In genomic region chr1:31509124-31510072, GRCh38 we compare ENCODE assay signal across 1 cellular context.
TF ChIP-seq lines count a peak whose summit lies in the region.

No MANE protein-coding gene starts in this region.

TF ChIP-seq in HepG2, 621 proteins besides CTCF, POLR2A, EP300 and RAD21 (continued from another document and continues in another):
- TF ChIP-seq, protein P1, sequence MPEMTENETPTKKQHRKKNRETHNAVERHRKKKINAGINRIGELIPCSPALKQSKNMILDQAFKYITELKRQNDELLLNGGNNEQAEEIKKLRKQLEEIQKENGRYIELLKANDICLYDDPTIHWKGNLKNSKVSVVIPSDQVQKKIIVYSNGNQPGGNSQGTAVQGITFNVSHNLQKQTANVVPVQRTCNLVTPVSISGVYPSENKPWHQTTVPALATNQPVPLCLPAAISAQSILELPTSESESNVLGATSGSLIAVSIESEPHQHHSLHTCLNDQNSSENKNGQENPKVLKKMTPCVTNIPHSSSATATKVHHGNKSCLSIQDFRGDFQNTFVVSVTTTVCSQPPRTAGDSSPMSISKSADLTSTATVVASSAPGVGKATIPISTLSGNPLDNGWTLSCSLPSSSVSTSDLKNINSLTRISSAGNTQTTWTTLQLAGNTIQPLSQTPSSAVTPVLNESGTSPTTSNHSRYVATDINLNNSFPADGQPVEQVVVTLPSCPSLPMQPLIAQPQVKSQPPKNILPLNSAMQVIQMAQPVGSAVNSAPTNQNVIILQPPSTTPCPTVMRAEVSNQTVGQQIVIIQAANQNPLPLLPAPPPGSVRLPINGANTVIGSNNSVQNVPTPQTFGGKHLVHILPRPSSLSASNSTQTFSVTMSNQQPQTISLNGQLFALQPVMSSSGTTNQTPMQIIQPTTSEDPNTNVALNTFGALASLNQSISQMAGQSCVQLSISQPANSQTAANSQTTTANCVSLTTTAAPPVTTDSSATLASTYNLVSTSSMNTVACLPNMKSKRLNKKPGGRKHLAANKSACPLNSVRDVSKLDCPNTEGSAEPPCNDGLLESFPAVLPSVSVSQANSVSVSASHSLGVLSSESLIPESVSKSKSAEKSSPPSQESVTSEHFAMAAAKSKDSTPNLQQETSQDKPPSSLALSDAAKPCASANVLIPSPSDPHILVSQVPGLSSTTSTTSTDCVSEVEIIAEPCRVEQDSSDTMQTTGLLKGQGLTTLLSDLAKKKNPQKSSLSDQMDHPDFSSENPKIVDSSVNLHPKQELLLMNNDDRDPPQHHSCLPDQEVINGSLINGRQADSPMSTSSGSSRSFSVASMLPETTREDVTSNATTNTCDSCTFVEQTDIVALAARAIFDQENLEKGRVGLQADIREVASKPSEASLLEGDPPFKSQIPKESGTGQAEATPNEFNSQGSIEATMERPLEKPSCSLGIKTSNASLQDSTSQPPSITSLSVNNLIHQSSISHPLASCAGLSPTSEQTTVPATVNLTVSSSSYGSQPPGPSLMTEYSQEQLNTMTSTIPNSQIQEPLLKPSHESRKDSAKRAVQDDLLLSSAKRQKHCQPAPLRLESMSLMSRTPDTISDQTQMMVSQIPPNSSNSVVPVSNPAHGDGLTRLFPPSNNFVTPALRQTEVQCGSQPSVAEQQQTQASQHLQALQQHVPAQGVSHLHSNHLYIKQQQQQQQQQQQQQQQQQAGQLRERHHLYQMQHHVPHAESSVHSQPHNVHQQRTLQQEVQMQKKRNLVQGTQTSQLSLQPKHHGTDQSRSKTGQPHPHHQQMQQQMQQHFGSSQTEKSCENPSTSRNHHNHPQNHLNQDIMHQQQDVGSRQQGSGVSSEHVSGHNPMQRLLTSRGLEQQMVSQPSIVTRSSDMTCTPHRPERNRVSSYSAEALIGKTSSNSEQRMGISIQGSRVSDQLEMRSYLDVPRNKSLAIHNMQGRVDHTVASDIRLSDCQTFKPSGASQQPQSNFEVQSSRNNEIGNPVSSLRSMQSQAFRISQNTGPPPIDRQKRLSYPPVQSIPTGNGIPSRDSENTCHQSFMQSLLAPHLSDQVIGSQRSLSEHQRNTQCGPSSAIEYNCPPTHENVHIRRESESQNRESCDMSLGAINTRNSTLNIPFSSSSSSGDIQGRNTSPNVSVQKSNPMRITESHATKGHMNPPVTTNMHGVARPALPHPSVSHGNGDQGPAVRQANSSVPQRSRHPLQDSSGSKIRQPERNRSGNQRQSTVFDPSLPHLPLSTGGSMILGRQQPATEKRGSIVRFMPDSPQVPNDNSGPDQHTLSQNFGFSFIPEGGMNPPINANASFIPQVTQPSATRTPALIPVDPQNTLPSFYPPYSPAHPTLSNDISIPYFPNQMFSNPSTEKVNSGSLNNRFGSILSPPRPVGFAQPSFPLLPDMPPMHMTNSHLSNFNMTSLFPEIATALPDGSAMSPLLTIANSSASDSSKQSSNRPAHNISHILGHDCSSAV (CRISPR knock-in tag; IDR thresholded peaks at IDR 0.05; ENCODE audit: borderline replicate concordance) = no peak
- no peak for TF ChIP-seq SSRP1 (CRISPR knock-in tag; IDR thresholded peaks at IDR 0.05)
- no peak; the same call in 1 of the 2 replicates for TF ChIP-seq HES4 (CRISPR knock-in tag; IDR thresholded peaks at IDR 0.05; ENCODE audit: borderline replicate concordance)
- no peak for TF ChIP-seq PAX8 (CRISPR knock-in tag; IDR thresholded peaks at IDR 0.05; ENCODE audit: borderline replicate concordance)
- TF ChIP-seq DDIT3 (CRISPR knock-in tag; IDR thresholded peaks at IDR 0.05) = no peak
- TF ChIP-seq NCOA1 (CRISPR knock-in tag; IDR thresholded peaks at IDR 0.05) = peak; percentile 50; the same call in 1 of the 2 replicates
- no peak; the same call in 1 of the 2 replicates for TF ChIP-seq DR1 (CRISPR knock-in tag; IDR thresholded peaks at IDR 0.05)
- TF ChIP-seq KLF15 (CRISPR knock-in tag; IDR thresholded peaks at IDR 0.05; ENCODE audit: borderline replicate concordance) = no peak
- TF ChIP-seq PHF8 (CRISPR knock-in tag; IDR thresholded peaks at IDR 0.05) = peak; percentile 45
- TF ChIP-seq ZNF12 (CRISPR knock-in tag; IDR thresholded peaks at IDR 0.05) = no peak
- no peak for TF ChIP-seq EED (CRISPR knock-in tag; IDR thresholded peaks at IDR 0.05)
- TF ChIP-seq ZNF274 (CRISPR knock-in tag; IDR thresholded peaks at IDR 0.05) = no peak; the same call in 1 of the 2 replicates
- peak; percentile 94 for TF ChIP-seq FOXA3 (CRISPR knock-in tag; IDR thresholded peaks at IDR 0.05)
- peak; percentile 56 for TF ChIP-seq GABPB1 (CRISPR knock-in tag; IDR thresholded peaks at IDR 0.05)
- TF ChIP-seq MXD4 (CRISPR knock-in tag; IDR thresholded peaks at IDR 0.05) = peak; percentile 74
- TF ChIP-seq ZNF232 (CRISPR knock-in tag; IDR thresholded peaks at IDR 0.05; ENCODE audit: borderline replicate concordance) = peak; percentile 70; the same call in 1 of the 2 replicates
- no peak for TF ChIP-seq NR1H2 (CRISPR knock-in tag; IDR thresholded peaks at IDR 0.05; ENCODE audit: borderline replicate concordance, low read depth)
- no peak for TF ChIP-seq ZNF318 (CRISPR knock-in tag; IDR thresholded peaks at IDR 0.05)
- peak; percentile 96 for TF ChIP-seq GATAD2A (CRISPR knock-in tag; IDR thresholded peaks at IDR 0.05)
- TF ChIP-seq CCDC6 (CRISPR knock-in tag; IDR thresholded peaks at IDR 0.05) = peak; percentile 46
- TF ChIP-seq SIX4 (CRISPR knock-in tag; IDR thresholded peaks at IDR 0.05) = no peak
- peak; percentile 84; the same call in 1 of the 2 replicates for TF ChIP-seq ZNF670 (CRISPR knock-in tag; IDR thresholded peaks at IDR 0.05; ENCODE audit: borderline replicate concordance)
- peak; percentile 80 for TF ChIP-seq ESRRA (CRISPR knock-in tag; IDR thresholded peaks at IDR 0.05; ENCODE audit: low read depth)
- no peak for TF ChIP-seq ZSCAN30 (CRISPR knock-in tag; IDR thresholded peaks at IDR 0.05)
- TF ChIP-seq, protein P2, sequence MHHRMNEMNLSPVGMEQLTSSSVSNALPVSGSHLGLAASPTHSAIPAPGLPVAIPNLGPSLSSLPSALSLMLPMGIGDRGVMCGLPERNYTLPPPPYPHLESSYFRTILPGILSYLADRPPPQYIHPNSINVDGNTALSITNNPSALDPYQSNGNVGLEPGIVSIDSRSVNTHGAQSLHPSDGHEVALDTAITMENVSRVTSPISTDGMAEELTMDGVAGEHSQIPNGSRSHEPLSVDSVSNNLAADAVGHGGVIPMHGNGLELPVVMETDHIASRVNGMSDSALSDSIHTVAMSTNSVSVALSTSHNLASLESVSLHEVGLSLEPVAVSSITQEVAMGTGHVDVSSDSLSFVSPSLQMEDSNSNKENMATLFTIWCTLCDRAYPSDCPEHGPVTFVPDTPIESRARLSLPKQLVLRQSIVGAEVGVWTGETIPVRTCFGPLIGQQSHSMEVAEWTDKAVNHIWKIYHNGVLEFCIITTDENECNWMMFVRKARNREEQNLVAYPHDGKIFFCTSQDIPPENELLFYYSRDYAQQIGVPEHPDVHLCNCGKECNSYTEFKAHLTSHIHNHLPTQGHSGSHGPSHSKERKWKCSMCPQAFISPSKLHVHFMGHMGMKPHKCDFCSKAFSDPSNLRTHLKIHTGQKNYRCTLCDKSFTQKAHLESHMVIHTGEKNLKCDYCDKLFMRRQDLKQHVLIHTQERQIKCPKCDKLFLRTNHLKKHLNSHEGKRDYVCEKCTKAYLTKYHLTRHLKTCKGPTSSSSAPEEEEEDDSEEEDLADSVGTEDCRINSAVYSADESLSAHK (CRISPR knock-in tag; IDR thresholded peaks at IDR 0.05; ENCODE audit: borderline replicate concordance) = no peak
- no peak for TF ChIP-seq ZNF549 (CRISPR knock-in tag; IDR thresholded peaks at IDR 0.05)
- peak; percentile 54; the same call in 1 of the 2 replicates for TF ChIP-seq ZNF784 (CRISPR knock-in tag; IDR thresholded peaks at IDR 0.05; ENCODE audit: borderline replicate concordance)
- no peak; the same call in 1 of the 2 replicates for TF ChIP-seq ZZZ3 (CRISPR knock-in tag; IDR thresholded peaks at IDR 0.05; ENCODE audit: borderline replicate concordance)
- no peak; the same call in 1 of the 2 replicates for TF ChIP-seq ZNF572 (CRISPR knock-in tag; IDR thresholded peaks at IDR 0.05)
- TF ChIP-seq RXRA (CRISPR knock-in tag; IDR thresholded peaks at IDR 0.05) = peak; percentile 82
- no peak for TF ChIP-seq ZNF776 (CRISPR knock-in tag; IDR thresholded peaks at IDR 0.05)
- TF ChIP-seq TEAD3 (CRISPR knock-in tag; optimal IDR thresholded peaks at IDR 0.05; ENCODE audit: borderline replicate concordance) = peak; percentile 79
- peak; percentile 90 for TF ChIP-seq HOXA3 (CRISPR knock-in tag; IDR thresholded peaks at IDR 0.05)
- no peak for TF ChIP-seq ZNF326 (CRISPR knock-in tag; IDR thresholded peaks at IDR 0.05; ENCODE audit: borderline replicate concordance)
- no peak for TF ChIP-seq GLI4 (CRISPR knock-in tag; IDR thresholded peaks at IDR 0.05; ENCODE audit: borderline replicate concordance)
- TF ChIP-seq SIN3B (IDR thresholded peaks at IDR 0.05; ENCODE audit: low read length) = no peak
- no peak for TF ChIP-seq ZBTB2 (CRISPR knock-in tag; IDR thresholded peaks at IDR 0.05; ENCODE audit: low read depth)
- TF ChIP-seq MNT (IDR thresholded peaks at IDR 0.05) = no peak
- peak; percentile 75 for TF ChIP-seq XRCC5 (optimal IDR thresholded peaks at IDR 0.05; ENCODE audit: low read length)
- TF ChIP-seq KLF6 (CRISPR knock-in tag; IDR thresholded peaks at IDR 0.05) = peak; percentile 34; the same call in 1 of the 2 replicates
